In genomic region chr5:151240268-151240835, GRCh38 we compare ENCODE assay signal across 1 cellular context.
A peak's percentile ranks its signal among the peaks of the same experiment; 100 is the strongest.
TF ChIP-seq lines count a peak whose summit lies in the region.
"Not testable (repeated sequence)": the region's sequence is repeated elsewhere in the genome, so short reads cannot be mapped to it uniquely, and the experiment has no call there.

No MANE protein-coding gene starts in this region.

TF ChIP-seq in K562, 482 proteins besides CTCF, POLR2A, EP300 and RAD21:
- TF ChIP-seq KDM1A (IDR thresholded peaks at IDR 0.05) (peak; percentile 17 to 28; a peak in 1 of 4 replicates), CBFA2T3 (IDR thresholded peaks at IDR 0.05) (peak; percentile 53), TAL1 (IDR thresholded peaks at IDR 0.05) (peak; percentile 52), CBFA2T2 (conservative IDR thresholded peaks at IDR 0.05) (peak; percentile 49), NR2C1 (tag; IDR thresholded peaks at IDR 0.05) (peak; percentile 60; the same call in 1 of the 2 replicates), TRIM28 (IDR thresholded peaks at IDR 0.05) (peak; percentile 65; the same call in 1 of the 2 replicates), ARID1B (IDR thresholded peaks at IDR 0.05) (peak; percentile 36; the same call in 1 of the 2 replicates), TCF3 (CRISPR knock-in tag; IDR thresholded peaks at IDR 0.05) (peak; percentile 42)
- TF ChIP-seq NR2C1 (IDR thresholded peaks at IDR 0.05) = not testable (repeated sequence)
